In genomic region chr1:59223943-59224639, GRCh38 we compare ENCODE assay signal across 1 cellular context.
TF ChIP-seq lines count a peak whose summit lies in the region.

No MANE protein-coding gene starts in this region.

TF ChIP-seq in IMR-90, 13 proteins besides CTCF, POLR2A, EP300 and RAD21 (continued from another document):
- TF ChIP-seq RFX5 (IDR thresholded peaks at IDR 0.05; ENCODE audit: low read depth, low read length) = no peak
- no peak for TF ChIP-seq SMC3 (IDR thresholded peaks at IDR 0.05; ENCODE audit: low read depth, low read length)
